In genomic region chr1:154325583-154326545, GRCh38 we compare ENCODE assay signal across 9 cellular contexts. TPM values are rescaled to one million over a fixed set of nuclear protein-coding genes. Genes with fewer than 3 reads are reported as not detected.
DNase-seq lines count a peak whose midpoint lies in the region; ATAC-seq and TF ChIP-seq lines count a peak whose summit lies in the region.
"Had no signal": no experiment of that assay in that cellular context is flagged by ENCODE, and none has a peak within 500 bp of the region (broad histone marks: within the 10 kb centered on the region; RNA-seq: fewer than 3 reads in every experiment).

No MANE protein-coding gene starts in this region.

- intact Hi-C loops in activated T-helper 2 cell treated with anti-CD3 and anti-CD28 coated beads, Interferon-gamma antibody, Interleukin-2, Interleukin-4, amounts not matched to agents 10 μg/mL and 5 μg/mL and 100 μg/mL, durations not matched to agents 14 hours and 24 hours and 36 hours (cut with micrococcal nuclease): loop anchor here (2.0 to 10.0 kb wide), 4 partner anchors 53 to 629 kb away; partner anchors contain the start of genes HAX1, PBXIP1 and UBE2Q1

- TF ChIP-seq CTCF in GM12865 (IDR thresholded peaks at IDR 0.05; ENCODE audit: insufficient read depth, low read depth, low read length, missing control alignments): no peak
- TF ChIP-seq CTCF in fibroblast of villous mesenchyme (IDR thresholded peaks at IDR 0.05; ENCODE audit: insufficient read depth, low read depth, low read length): peak; percentile 76
- peak; percentile 72 for TF ChIP-seq CTCF in type B pancreatic cell (conservative IDR thresholded peaks at IDR 0.05)

- ATAC-seq in naive thymus-derived CD8-positive, alpha-beta T cell: peak; percentile 3 to 17

- peak overlapping the region; percentile 93 for H3K4me3 Mint-ChIP-seq in activated T-helper 2 cell treated with anti-CD3 and anti-CD28 coated beads, Interferon-gamma antibody, Interleukin-2, Interleukin-4, amounts not matched to agents 10 μg/mL and 5 μg/mL and 100 μg/mL, durations not matched to agents 14 hours and 24 hours and 36 hours (ENCODE audit: low read depth)
- peak overlapping the region; percentile 86 to 99 (median 94) for H3K4me3 Mint-ChIP-seq in naive thymus-derived CD8-positive, alpha-beta T cell
- peak overlapping the region; percentile 92 for H3K4me3 Mint-ChIP-seq in type B pancreatic cell

- H3K4me3 ChIP-seq in GM12865 (ENCODE audit: low read depth, low read length): peak overlapping the region; percentile 74
- peak overlapping the region; percentile 89 for H3K4me3 ChIP-seq in fibroblast of villous mesenchyme (ENCODE audit: low read depth, low read length)

- peaks cover 9% of the 10 kb centered on the region for H3K36me3 Mint-ChIP-seq in activated T-helper 2 cell treated with anti-CD3 and anti-CD28 coated beads, Interferon-gamma antibody, Interleukin-2, Interleukin-4, amounts not matched to agents 10 μg/mL and 5 μg/mL and 100 μg/mL, durations not matched to agents 14 hours and 24 hours and 36 hours (ENCODE audit: low read depth)
- peaks cover 0 to 7% (median 2%) of the 10 kb centered on the region in 3 donors for H3K36me3 Mint-ChIP-seq in naive thymus-derived CD8-positive, alpha-beta T cell
- peaks cover 3% of the 10 kb centered on the region for H3K36me3 Mint-ChIP-seq in type B pancreatic cell

- H3K27ac Mint-ChIP-seq in activated T-helper 2 cell treated with anti-CD3 and anti-CD28 coated beads, Interferon-gamma antibody, Interleukin-2, Interleukin-4, amounts not matched to agents 10 μg/mL and 5 μg/mL and 100 μg/mL, durations not matched to agents 14 hours and 24 hours and 36 hours: peak overlapping the region; percentile 83
- peak overlapping the region; percentile 84 to 98 (median 93) for H3K27ac Mint-ChIP-seq in naive thymus-derived CD8-positive, alpha-beta T cell
- peak overlapping the region; percentile 77 for H3K27ac Mint-ChIP-seq in type B pancreatic cell

- H3K27me3 Mint-ChIP-seq in activated T-helper 2 cell treated with anti-CD3 and anti-CD28 coated beads, Interferon-gamma antibody, Interleukin-2, Interleukin-4, amounts not matched to agents 10 μg/mL and 5 μg/mL and 100 μg/mL, durations not matched to agents 14 hours and 24 hours and 36 hours (ENCODE audit: low read depth): peaks cover 18% of the 10 kb centered on the region
- peaks cover 0 to 3% (median 0%) of the 10 kb centered on the region in 5 donors for H3K27me3 Mint-ChIP-seq in naive thymus-derived CD8-positive, alpha-beta T cell
- H3K27me3 Mint-ChIP-seq in type B pancreatic cell: peaks cover 32% of the 10 kb centered on the region

- peak; percentile 93 for DNase-seq in AG08396 (ENCODE audit: low spot score)
- peak; percentile 43 for DNase-seq in GM12865 (ENCODE audit: low read depth)
- peak; percentile 30 for DNase-seq in NCI-H2227 treated with DMSO at 0.1 percent for 48 hours (lab: John Stamatoyannopoulos, UW)
- DNase-seq in activated T-helper 2 cell treated with anti-CD3 and anti-CD28 coated beads, Interferon-gamma antibody, Interleukin-2, Interleukin-4, amounts not matched to agents 10 μg/mL and 5 μg/mL and 100 μg/mL, durations not matched to agents 14 hours and 24 hours and 36 hours (ENCODE audit: low spot score): no peak
- DNase-seq in fibroblast of villous mesenchyme (ENCODE audit: low read depth): peak; percentile 91
- peak in 6 of 10 donors; percentile 18 to 50 (median 32) for DNase-seq in naive thymus-derived CD8-positive, alpha-beta T cell
- peak; percentile 80 for DNase-seq in type B pancreatic cell (ENCODE audit: extremely low spot score, unreplicated experiment)
- DNase-seq in LoVo (ENCODE audit: low spot score): no peak

- peaks cover 40% of the 10 kb centered on the region for H3K4me1 Mint-ChIP-seq in activated T-helper 2 cell treated with anti-CD3 and anti-CD28 coated beads, Interferon-gamma antibody, Interleukin-2, Interleukin-4, amounts not matched to agents 10 μg/mL and 5 μg/mL and 100 μg/mL, durations not matched to agents 14 hours and 24 hours and 36 hours (ENCODE audit: low read depth)
- H3K4me1 Mint-ChIP-seq in naive thymus-derived CD8-positive, alpha-beta T cell: peaks cover 30 to 58% (median 55%) of the 10 kb centered on the region in 4 donors
- peaks cover 40% of the 10 kb centered on the region for H3K4me1 Mint-ChIP-seq in type B pancreatic cell (ENCODE audit: unreplicated experiment)

- POLR2A ChIA-PET in naive thymus-derived CD8-positive, alpha-beta T cell (lab: Charles Lee): interaction anchor here (0.7 to 15.4 kb wide), 10 partner anchors 10 to 336 kb away, joined by 3 to 358 read pairs (median 6); partner anchors contain the start of genes HAX1 and UBAP2L

- H3K9me3 Mint-ChIP-seq in activated T-helper 2 cell treated with anti-CD3 and anti-CD28 coated beads, Interferon-gamma antibody, Interleukin-2, Interleukin-4, amounts not matched to agents 10 μg/mL and 5 μg/mL and 100 μg/mL, durations not matched to agents 14 hours and 24 hours and 36 hours: no peaks in the 10 kb centered on the region
- no peaks in the 10 kb centered on the region for H3K9me3 Mint-ChIP-seq in naive thymus-derived CD8-positive, alpha-beta T cell
- no peaks in the 10 kb centered on the region for H3K9me3 Mint-ChIP-seq in type B pancreatic cell

RNA-seq across cellular contexts. Expression of gene ATP8B2, which starts 0.5 kb away (rescaled TPM):
- total RNA-seq in activated T-helper 2 cell treated with anti-CD3 and anti-CD28 coated beads, Interferon-gamma antibody, Interleukin-2, Interleukin-4, amounts not matched to agents 10 μg/mL and 5 μg/mL and 100 μg/mL, durations not matched to agents 14 hours and 24 hours and 36 hours: 44.0 and 47.0 TPM in 2 replicates
- total RNA-seq in fibroblast of villous mesenchyme (107 and 155 TPM in 2 replicates), type B pancreatic cell (ENCODE audit: low replicate concordance) (11.5 and 39.5 TPM in 2 replicates)
- 100 to 1,000 TPM; 111 to 114 TPM for total RNA-seq in naive thymus-derived CD8-positive, alpha-beta T cell
- polyA plus RNA-seq in naive thymus-derived CD8-positive, alpha-beta T cell: 10 to 100 TPM; 48.5 to 65.1 (median 55.6) TPM

RNA-seq across cellular contexts. Expression of gene AQP10, which starts 5.0 kb away (rescaled TPM):
- total RNA-seq in activated T-helper 2 cell treated with anti-CD3 and anti-CD28 coated beads, Interferon-gamma antibody, Interleukin-2, Interleukin-4, amounts not matched to agents 10 μg/mL and 5 μg/mL and 100 μg/mL, durations not matched to agents 14 hours and 24 hours and 36 hours: not detected in 2 replicates
- total RNA-seq in fibroblast of villous mesenchyme: not detected in 2 replicates
- total RNA-seq in naive thymus-derived CD8-positive, alpha-beta T cell: not detected
- not detected for polyA plus RNA-seq in naive thymus-derived CD8-positive, alpha-beta T cell
- total RNA-seq in type B pancreatic cell (ENCODE audit: low replicate concordance): 0.12 and 0.27 TPM in 2 replicates
- total RNA-seq: T-helper 1 cell treated with Interleukin-12 subunit alpha and Interleukin-12 subunit beta and Interleukin-4 antibody, amounts not matched to agents 30 ng/mL and 1 ng/mL, for 36 hours had no signal

RNA-seq across cellular contexts. Expression of gene HAX1, which starts 53.4 kb away (rescaled TPM):
- 112 and 113 TPM in 2 replicates for total RNA-seq in activated T-helper 2 cell treated with anti-CD3 and anti-CD28 coated beads, Interferon-gamma antibody, Interleukin-2, Interleukin-4, amounts not matched to agents 10 μg/mL and 5 μg/mL and 100 μg/mL, durations not matched to agents 14 hours and 24 hours and 36 hours
- 153 and 165 TPM in 2 replicates for total RNA-seq in fibroblast of villous mesenchyme
- 100 to 1,000 TPM; 112 to 118 TPM for total RNA-seq in naive thymus-derived CD8-positive, alpha-beta T cell
- 100 to 1,000 TPM; 165 to 170 (median 169) TPM for polyA plus RNA-seq in naive thymus-derived CD8-positive, alpha-beta T cell
- total RNA-seq in type B pancreatic cell (ENCODE audit: low replicate concordance): 62.2 and 70.0 TPM in 2 replicates

Comparison
In these comparisons a context has a peak if more than half of its experiments do, and no peak if none do; other contexts are left out.
1. DNase-seq: peak in AG08396 (single experiment), GM12865 (single experiment), NCI-H2227 treated with DMSO at 0.1 percent for 48 hours (single experiment), fibroblast of villous mesenchyme (single experiment), naive thymus-derived CD8-positive, alpha-beta T cell (6 of 10) and type B pancreatic cell (single experiment); none in activated T-helper 2 cell treated with anti-CD3 and anti-CD28 coated beads, Interferon-gamma antibody, Interleukin-2, Interleukin-4, amounts not matched to agents 10 μg/mL and 5 μg/mL and 100 μg/mL, durations not matched to agents 14 hours and 24 hours and 36 hours (single experiment) and LoVo (single experiment).
2. Peak in every context shown above with its lines, with median percentiles within 50 percentile points of each other: H3K27ac Mint-ChIP-seq and H3K4me3 Mint-ChIP-seq.